ENCODE assay signal across 11 cellular contexts in genomic region chr5:141523991-141524390, GRCh38. TPM values are rescaled to one million over a fixed set of nuclear protein-coding genes. Genes with fewer than 3 reads are reported as not detected.
DNase-seq lines count a peak whose midpoint lies in the region; ATAC-seq and TF ChIP-seq lines count a peak whose summit lies in the region.
"Had no signal": no experiment of that assay in that cellular context is flagged by ENCODE, and none has a peak within 500 bp of the region (broad histone marks: within the 10 kb centered on the region; RNA-seq: fewer than 3 reads in every experiment).

No MANE protein-coding gene starts in this region.

- peak overlapping the region; percentile 79 for H3K27ac ChIP-seq in left ventricle myocardium inferior (replicated peaks)
- H3K27ac ChIP-seq in uterus, result peak overlapping the region; percentile 77 to 78
- H3K27ac ChIP-seq: KMS-11 had no signal

- H3K9me3 Mint-ChIP-seq in endothelial cell (ENCODE audit: unreplicated experiment) (no peaks in the 10 kb centered on the region), neural crest cell (peaks cover 3% of the 10 kb centered on the region)
- H3K9me3 Mint-ChIP-seq in effector memory CD8-positive, alpha-beta T cell, result no peaks in the 10 kb centered on the region

- no peak for TF ChIP-seq POLR2A in uterus (IDR thresholded peaks at IDR 0.05)

- H3K27me3 ChIP-seq in left ventricle myocardium inferior (ENCODE audit: low read depth) (no peaks in the 10 kb centered on the region), uterus (no peaks in the 10 kb centered on the region)
- H3K27me3 ChIP-seq: tibial nerve had no signal

- H3K27ac Mint-ChIP-seq in endothelial cell (ENCODE audit: unreplicated experiment) (peak overlapping the region; percentile 86), neural crest cell (ENCODE audit: unreplicated experiment) (peak overlapping the region; percentile 91)
- H3K27ac Mint-ChIP-seq in effector memory CD8-positive, alpha-beta T cell, result no peak overlapping the region

- peak overlapping the region; percentile 11 for H3K4me3 Mint-ChIP-seq in endothelial cell (ENCODE audit: unreplicated experiment)
- peak overlapping the region; percentile 78 for H3K4me3 Mint-ChIP-seq in neural crest cell
- no peak overlapping the region for H3K4me3 Mint-ChIP-seq in effector memory CD8-positive, alpha-beta T cell

- TF ChIP-seq CTCF in left ventricle myocardium inferior (IDR thresholded peaks at IDR 0.05; ENCODE audit: borderline replicate concordance) (no peak), endothelial cell (IDR thresholded peaks at IDR 0.05; ENCODE audit: unreplicated experiment) (no peak), neural crest cell (conservative IDR thresholded peaks at IDR 0.05) (no peak), uterus (IDR thresholded peaks at IDR 0.05) (no peak), mucosa of descending colon (IDR thresholded peaks at IDR 0.05) (no peak)

- H3K4me1 Mint-ChIP-seq in endothelial cell (ENCODE audit: unreplicated experiment), result peaks cover 40% of the 10 kb centered on the region
- peaks cover 74% of the 10 kb centered on the region for H3K4me1 Mint-ChIP-seq in neural crest cell
- H3K4me1 Mint-ChIP-seq in effector memory CD8-positive, alpha-beta T cell (ENCODE audit: low read depth in 2 of 2), result peaks cover 7 to 14% of the 10 kb centered on the region in 2 donors

- DNase-seq in left ventricle myocardium inferior (no peak), Right ventricle myocardium superior (no peak), endothelial cell (ENCODE audit: low spot score) (no peak), neural crest cell (ENCODE audit: low read depth, low spot score) (no peak), uterus (no peak), mucosa of descending colon (no peak)
- DNase-seq in effector memory CD8-positive, alpha-beta T cell, result no peak

- H3K4me3 ChIP-seq in left ventricle myocardium inferior (no peak overlapping the region), uterus (no peak overlapping the region), mucosa of descending colon (no peak overlapping the region)
- H3K4me3 ChIP-seq: GM12878, tibial nerve had no signal

- H3K27me3 Mint-ChIP-seq in endothelial cell (ENCODE audit: unreplicated experiment), result peaks cover 6% of the 10 kb centered on the region
- H3K27me3 Mint-ChIP-seq in neural crest cell (ENCODE audit: low read depth), result no peaks in the 10 kb centered on the region
- H3K27me3 Mint-ChIP-seq in effector memory CD8-positive, alpha-beta T cell, result no peaks in the 10 kb centered on the region

- intact Hi-C loops in left ventricle myocardium inferior (cut with micrococcal nuclease), result loop anchor here (10.0 kb wide), 1 partner anchor 89 kb away; the partner anchor contains the start of gene PCDHGA12
- intact Hi-C loops in Right ventricle myocardium superior (cut with DNase I), result no loop called here
- intact Hi-C loops in uterus (cut with DNase I; ENCODE audit: low total_unique reads), result loop anchor here (10.0 kb wide), 1 partner anchor 49 kb away; the partner anchor contains the start of gene PCDHGC3
- intact Hi-C loops in mucosa of descending colon (cut with DNase I, micrococcal nuclease), result no loop called here

- peaks cover 32% of the 10 kb centered on the region for H3K36me3 ChIP-seq in left ventricle myocardium inferior
- H3K36me3 ChIP-seq in uterus, result no peaks in the 10 kb centered on the region
- H3K36me3 ChIP-seq in mucosa of descending colon (ENCODE audit: low read depth), result no peaks in the 10 kb centered on the region

- H3K9me3 ChIP-seq in left ventricle myocardium inferior (replicated peaks) (no peaks in the 10 kb centered on the region), uterus (no peaks in the 10 kb centered on the region), mucosa of descending colon (no peaks in the 10 kb centered on the region)
- H3K9me3 ChIP-seq: tibial nerve had no signal

- peaks cover 84% of the 10 kb centered on the region for H3K4me1 ChIP-seq in left ventricle myocardium inferior
- H3K4me1 ChIP-seq in uterus, result no peaks in the 10 kb centered on the region
- peaks cover 34% of the 10 kb centered on the region for H3K4me1 ChIP-seq in mucosa of descending colon (ENCODE audit: low read depth)

- H3K36me3 Mint-ChIP-seq in endothelial cell (ENCODE audit: low read depth, unreplicated experiment) (peaks cover 61% of the 10 kb centered on the region), neural crest cell (ENCODE audit: low read depth) (peaks cover 28% of the 10 kb centered on the region)
- H3K36me3 Mint-ChIP-seq in effector memory CD8-positive, alpha-beta T cell (ENCODE audit: insufficient read depth), result peaks cover 83% of the 10 kb centered on the region

- ATAC-seq in Right ventricle myocardium superior (ENCODE audit: poor library complexity) (no peak), mucosa of descending colon (no peak), HG02885 (IDR thresholded peaks at IDR 0.05; ENCODE audit: poor library complexity, unreplicated experiment) (no peak)
- ATAC-seq in effector memory CD8-positive, alpha-beta T cell (replicated peaks), result no peak

RNA-seq across cellular contexts. Expression of gene PCDHGC5, which starts 35.1 kb away (rescaled TPM):
- total RNA-seq in left ventricle myocardium inferior (2.9 TPM), Right ventricle myocardium superior (3.0 TPM), endothelial cell (ENCODE audit: unreplicated experiment) (2.9 TPM), neural crest cell (2.2 and 3.0 TPM in 2 replicates), uterus (1 to 10 TPM in 3 of 4 donors, under 1 TPM in 1; under 0.01 to 7.5 (median 3.4) TPM), mucosa of descending colon (1 to 10 TPM in 1 of 3 donors, under 1 TPM in 2; 0.61 to 2.6 (median 0.89) TPM)

RNA-seq across cellular contexts. Expression of gene PCDHGC4, which starts 39.2 kb away (rescaled TPM):
- 1.8 TPM for total RNA-seq in left ventricle myocardium inferior
- total RNA-seq in Right ventricle myocardium superior, result 3.0 TPM
- total RNA-seq in endothelial cell (ENCODE audit: unreplicated experiment), result 3.5 TPM
- 14.8 and 15.9 TPM in 2 replicates for total RNA-seq in neural crest cell
- total RNA-seq in uterus, result 1 to 10 TPM; 2.9 to 8.0 (median 6.7) TPM
- total RNA-seq in mucosa of descending colon, result 1 to 10 TPM in 2 of 3 donors, under 1 TPM in 1; 0.75 to 2.6 (median 1.6) TPM

RNA-seq across cellular contexts. Expression of gene PCDHGC3, which starts 48.2 kb away (rescaled TPM):
- total RNA-seq in left ventricle myocardium inferior, result 15.6 TPM
- 17.1 TPM for total RNA-seq in Right ventricle myocardium superior
- 68.2 TPM for total RNA-seq in endothelial cell (ENCODE audit: unreplicated experiment)
- total RNA-seq in neural crest cell, result 98.2 and 107 TPM in 2 replicates
- 100 to 1,000 TPM in 3 of 4 donors, 10 to 100 TPM in 1; 25.9 to 146 (median 123) TPM for total RNA-seq in uterus
- 10 to 100 TPM; 12.1 to 50.5 (median 24.5) TPM for total RNA-seq in mucosa of descending colon

Comparison
In these comparisons a context has a peak if more than half of its experiments do, and no peak if none do; other contexts are left out.
1. intact Hi-C loops: an anchor here in left ventricle myocardium inferior (10.0 kb wide) and uterus (10.0 kb wide); none called in Right ventricle myocardium superior and mucosa of descending colon.
2. H3K27ac Mint-ChIP-seq: peak in endothelial cell (single experiment) and neural crest cell (single experiment); none in effector memory CD8-positive, alpha-beta T cell (0 of 2).
3. H3K4me3 Mint-ChIP-seq: peak in endothelial cell (single experiment) and neural crest cell (single experiment); none in effector memory CD8-positive, alpha-beta T cell (0 of 2).